1 cellular context compared by ENCODE assay signal in the genomic region with DNA sequence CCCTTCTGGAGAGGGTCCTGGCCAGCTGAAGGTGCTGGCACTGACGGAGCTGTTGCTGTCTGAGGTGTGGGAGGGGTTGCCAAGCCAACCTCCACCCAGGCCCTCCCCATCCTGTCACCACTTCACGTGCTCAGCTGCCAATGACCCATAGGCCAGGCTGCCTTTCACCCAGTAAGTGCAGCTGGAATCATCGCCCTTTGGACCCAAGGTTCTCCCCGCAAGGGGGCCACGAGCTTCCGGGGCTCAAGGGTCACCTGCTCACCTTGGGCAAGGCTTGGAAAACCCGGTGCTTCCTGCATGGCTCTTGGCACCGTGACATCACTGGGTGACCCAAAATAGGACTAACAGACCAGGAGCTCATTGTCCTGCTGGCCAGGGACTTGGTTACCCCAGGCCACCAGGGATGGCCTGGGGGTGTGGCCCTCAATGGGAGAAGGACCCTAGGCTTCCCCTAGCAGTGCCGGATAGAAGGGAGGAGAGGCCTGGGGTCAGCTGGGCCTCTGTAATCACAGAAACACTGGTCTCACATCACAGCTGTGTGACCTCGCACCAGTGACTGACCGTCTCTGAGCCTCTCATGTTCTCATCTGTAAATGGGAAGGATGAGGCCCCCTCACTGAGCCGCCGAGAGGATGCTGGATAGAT.
A peak's percentile ranks its signal among the peaks of the same experiment; 100 is the strongest.
TF ChIP-seq lines count a peak whose summit lies in the region.

No MANE protein-coding gene starts in this region.

TF ChIP-seq in HepG2, 621 proteins besides CTCF, POLR2A, EP300 and RAD21 (continued from another document and continues in another):
- TF ChIP-seq SALL2 (CRISPR knock-in tag; IDR thresholded peaks at IDR 0.05): peak; percentile 61; the same call in 1 of the 2 replicates
- TF ChIP-seq PLRG1 (conservative IDR thresholded peaks at IDR 0.05): no peak
- peak; percentile 96 for TF ChIP-seq ZZZ3 (CRISPR knock-in tag; IDR thresholded peaks at IDR 0.05; ENCODE audit: borderline replicate concordance)
- peak; percentile 25; the same call in 1 of the 2 replicates for TF ChIP-seq ZNF703 (CRISPR knock-in tag; IDR thresholded peaks at IDR 0.05; ENCODE audit: borderline replicate concordance)
- TF ChIP-seq, protein P1, sequence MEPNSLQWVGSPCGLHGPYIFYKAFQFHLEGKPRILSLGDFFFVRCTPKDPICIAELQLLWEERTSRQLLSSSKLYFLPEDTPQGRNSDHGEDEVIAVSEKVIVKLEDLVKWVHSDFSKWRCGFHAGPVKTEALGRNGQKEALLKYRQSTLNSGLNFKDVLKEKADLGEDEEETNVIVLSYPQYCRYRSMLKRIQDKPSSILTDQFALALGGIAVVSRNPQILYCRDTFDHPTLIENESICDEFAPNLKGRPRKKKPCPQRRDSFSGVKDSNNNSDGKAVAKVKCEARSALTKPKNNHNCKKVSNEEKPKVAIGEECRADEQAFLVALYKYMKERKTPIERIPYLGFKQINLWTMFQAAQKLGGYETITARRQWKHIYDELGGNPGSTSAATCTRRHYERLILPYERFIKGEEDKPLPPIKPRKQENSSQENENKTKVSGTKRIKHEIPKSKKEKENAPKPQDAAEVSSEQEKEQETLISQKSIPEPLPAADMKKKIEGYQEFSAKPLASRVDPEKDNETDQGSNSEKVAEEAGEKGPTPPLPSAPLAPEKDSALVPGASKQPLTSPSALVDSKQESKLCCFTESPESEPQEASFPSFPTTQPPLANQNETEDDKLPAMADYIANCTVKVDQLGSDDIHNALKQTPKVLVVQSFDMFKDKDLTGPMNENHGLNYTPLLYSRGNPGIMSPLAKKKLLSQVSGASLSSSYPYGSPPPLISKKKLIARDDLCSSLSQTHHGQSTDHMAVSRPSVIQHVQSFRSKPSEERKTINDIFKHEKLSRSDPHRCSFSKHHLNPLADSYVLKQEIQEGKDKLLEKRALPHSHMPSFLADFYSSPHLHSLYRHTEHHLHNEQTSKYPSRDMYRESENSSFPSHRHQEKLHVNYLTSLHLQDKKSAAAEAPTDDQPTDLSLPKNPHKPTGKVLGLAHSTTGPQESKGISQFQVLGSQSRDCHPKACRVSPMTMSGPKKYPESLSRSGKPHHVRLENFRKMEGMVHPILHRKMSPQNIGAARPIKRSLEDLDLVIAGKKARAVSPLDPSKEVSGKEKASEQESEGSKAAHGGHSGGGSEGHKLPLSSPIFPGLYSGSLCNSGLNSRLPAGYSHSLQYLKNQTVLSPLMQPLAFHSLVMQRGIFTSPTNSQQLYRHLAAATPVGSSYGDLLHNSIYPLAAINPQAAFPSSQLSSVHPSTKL (CRISPR knock-in tag; IDR thresholded peaks at IDR 0.05): peak; percentile 98
- TF ChIP-seq SP4 (CRISPR knock-in tag; IDR thresholded peaks at IDR 0.05): peak; percentile 36; the same call in 1 of the 2 replicates
- TF ChIP-seq, protein P2, sequence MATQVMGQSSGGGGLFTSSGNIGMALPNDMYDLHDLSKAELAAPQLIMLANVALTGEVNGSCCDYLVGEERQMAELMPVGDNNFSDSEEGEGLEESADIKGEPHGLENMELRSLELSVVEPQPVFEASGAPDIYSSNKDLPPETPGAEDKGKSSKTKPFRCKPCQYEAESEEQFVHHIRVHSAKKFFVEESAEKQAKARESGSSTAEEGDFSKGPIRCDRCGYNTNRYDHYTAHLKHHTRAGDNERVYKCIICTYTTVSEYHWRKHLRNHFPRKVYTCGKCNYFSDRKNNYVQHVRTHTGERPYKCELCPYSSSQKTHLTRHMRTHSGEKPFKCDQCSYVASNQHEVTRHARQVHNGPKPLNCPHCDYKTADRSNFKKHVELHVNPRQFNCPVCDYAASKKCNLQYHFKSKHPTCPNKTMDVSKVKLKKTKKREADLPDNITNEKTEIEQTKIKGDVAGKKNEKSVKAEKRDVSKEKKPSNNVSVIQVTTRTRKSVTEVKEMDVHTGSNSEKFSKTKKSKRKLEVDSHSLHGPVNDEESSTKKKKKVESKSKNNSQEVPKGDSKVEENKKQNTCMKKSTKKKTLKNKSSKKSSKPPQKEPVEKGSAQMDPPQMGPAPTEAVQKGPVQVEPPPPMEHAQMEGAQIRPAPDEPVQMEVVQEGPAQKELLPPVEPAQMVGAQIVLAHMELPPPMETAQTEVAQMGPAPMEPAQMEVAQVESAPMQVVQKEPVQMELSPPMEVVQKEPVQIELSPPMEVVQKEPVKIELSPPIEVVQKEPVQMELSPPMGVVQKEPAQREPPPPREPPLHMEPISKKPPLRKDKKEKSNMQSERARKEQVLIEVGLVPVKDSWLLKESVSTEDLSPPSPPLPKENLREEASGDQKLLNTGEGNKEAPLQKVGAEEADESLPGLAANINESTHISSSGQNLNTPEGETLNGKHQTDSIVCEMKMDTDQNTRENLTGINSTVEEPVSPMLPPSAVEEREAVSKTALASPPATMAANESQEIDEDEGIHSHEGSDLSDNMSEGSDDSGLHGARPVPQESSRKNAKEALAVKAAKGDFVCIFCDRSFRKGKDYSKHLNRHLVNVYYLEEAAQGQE (IDR thresholded peaks at IDR 0.05; ENCODE audit: borderline replicate concordance in 1 of 2, low read depth in 1 of 2, low read length in 2 of 2): peak in 1 of 2 experiments; percentile 58; a peak in 1 of 4 replicates
- TF ChIP-seq SRSF4 (IDR thresholded peaks at IDR 0.05; ENCODE audit: low read depth, low read length, poor library complexity, severe bottlenecking): no peak
- TF ChIP-seq RFXAP (CRISPR knock-in tag; IDR thresholded peaks at IDR 0.05; ENCODE audit: borderline replicate concordance): peak; percentile 86; the same call in 1 of the 2 replicates
- peak; percentile 99 for TF ChIP-seq MXD4 (CRISPR knock-in tag; IDR thresholded peaks at IDR 0.05)
- TF ChIP-seq IRF2 (CRISPR knock-in tag; IDR thresholded peaks at IDR 0.05): peak; percentile 95
- TF ChIP-seq SSRP1 (CRISPR knock-in tag; IDR thresholded peaks at IDR 0.05): no peak
- TF ChIP-seq PITX1 (CRISPR knock-in tag; IDR thresholded peaks at IDR 0.05): peak; percentile 95
- TF ChIP-seq, protein P3, sequence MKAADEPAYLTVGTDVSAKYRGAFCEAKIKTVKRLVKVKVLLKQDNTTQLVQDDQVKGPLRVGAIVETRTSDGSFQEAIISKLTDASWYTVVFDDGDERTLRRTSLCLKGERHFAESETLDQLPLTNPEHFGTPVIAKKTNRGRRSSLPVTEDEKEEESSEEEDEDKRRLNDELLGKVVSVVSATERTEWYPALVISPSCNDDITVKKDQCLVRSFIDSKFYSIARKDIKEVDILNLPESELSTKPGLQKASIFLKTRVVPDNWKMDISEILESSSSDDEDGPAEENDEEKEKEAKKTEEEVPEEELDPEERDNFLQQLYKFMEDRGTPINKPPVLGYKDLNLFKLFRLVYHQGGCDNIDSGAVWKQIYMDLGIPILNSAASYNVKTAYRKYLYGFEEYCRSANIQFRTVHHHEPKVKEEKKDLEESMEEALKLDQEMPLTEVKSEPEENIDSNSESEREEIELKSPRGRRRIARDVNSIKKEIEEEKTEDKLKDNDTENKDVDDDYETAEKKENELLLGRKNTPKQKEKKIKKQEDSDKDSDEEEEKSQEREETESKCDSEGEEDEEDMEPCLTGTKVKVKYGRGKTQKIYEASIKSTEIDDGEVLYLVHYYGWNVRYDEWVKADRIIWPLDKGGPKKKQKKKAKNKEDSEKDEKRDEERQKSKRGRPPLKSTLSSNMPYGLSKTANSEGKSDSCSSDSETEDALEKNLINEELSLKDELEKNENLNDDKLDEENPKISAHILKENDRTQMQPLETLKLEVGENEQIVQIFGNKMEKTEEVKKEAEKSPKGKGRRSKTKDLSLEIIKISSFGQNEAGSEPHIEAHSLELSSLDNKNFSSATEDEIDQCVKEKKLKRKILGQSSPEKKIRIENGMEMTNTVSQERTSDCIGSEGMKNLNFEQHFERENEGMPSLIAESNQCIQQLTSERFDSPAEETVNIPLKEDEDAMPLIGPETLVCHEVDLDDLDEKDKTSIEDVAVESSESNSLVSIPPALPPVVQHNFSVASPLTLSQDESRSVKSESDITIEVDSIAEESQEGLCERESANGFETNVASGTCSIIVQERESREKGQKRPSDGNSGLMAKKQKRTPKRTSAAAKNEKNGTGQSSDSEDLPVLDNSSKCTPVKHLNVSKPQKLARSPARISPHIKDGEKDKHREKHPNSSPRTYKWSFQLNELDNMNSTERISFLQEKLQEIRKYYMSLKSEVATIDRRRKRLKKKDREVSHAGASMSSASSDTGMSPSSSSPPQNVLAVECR (CRISPR knock-in tag; IDR thresholded peaks at IDR 0.05; ENCODE audit: borderline replicate concordance): peak; percentile 99
- TF ChIP-seq ZNF83 (CRISPR knock-in tag; IDR thresholded peaks at IDR 0.05; ENCODE audit: borderline replicate concordance): no peak
- TF ChIP-seq, protein P4, sequence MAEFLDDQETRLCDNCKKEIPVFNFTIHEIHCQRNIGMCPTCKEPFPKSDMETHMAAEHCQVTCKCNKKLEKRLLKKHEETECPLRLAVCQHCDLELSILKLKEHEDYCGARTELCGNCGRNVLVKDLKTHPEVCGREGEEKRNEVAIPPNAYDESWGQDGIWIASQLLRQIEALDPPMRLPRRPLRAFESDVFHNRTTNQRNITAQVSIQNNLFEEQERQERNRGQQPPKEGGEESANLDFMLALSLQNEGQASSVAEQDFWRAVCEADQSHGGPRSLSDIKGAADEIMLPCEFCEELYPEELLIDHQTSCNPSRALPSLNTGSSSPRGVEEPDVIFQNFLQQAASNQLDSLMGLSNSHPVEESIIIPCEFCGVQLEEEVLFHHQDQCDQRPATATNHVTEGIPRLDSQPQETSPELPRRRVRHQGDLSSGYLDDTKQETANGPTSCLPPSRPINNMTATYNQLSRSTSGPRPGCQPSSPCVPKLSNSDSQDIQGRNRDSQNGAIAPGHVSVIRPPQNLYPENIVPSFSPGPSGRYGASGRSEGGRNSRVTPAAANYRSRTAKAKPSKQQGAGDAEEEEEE (CRISPR knock-in tag; IDR thresholded peaks at IDR 0.05; ENCODE audit: borderline replicate concordance): no peak
- TF ChIP-seq, protein P5, sequence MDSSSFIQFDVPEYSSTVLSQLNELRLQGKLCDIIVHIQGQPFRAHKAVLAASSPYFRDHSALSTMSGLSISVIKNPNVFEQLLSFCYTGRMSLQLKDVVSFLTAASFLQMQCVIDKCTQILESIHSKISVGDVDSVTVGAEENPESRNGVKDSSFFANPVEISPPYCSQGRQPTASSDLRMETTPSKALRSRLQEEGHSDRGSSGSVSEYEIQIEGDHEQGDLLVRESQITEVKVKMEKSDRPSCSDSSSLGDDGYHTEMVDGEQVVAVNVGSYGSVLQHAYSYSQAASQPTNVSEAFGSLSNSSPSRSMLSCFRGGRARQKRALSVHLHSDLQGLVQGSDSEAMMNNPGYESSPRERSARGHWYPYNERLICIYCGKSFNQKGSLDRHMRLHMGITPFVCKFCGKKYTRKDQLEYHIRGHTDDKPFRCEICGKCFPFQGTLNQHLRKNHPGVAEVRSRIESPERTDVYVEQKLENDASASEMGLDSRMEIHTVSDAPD (CRISPR knock-in tag; IDR thresholded peaks at IDR 0.05): peak; percentile 93
- TF ChIP-seq, protein P6, sequence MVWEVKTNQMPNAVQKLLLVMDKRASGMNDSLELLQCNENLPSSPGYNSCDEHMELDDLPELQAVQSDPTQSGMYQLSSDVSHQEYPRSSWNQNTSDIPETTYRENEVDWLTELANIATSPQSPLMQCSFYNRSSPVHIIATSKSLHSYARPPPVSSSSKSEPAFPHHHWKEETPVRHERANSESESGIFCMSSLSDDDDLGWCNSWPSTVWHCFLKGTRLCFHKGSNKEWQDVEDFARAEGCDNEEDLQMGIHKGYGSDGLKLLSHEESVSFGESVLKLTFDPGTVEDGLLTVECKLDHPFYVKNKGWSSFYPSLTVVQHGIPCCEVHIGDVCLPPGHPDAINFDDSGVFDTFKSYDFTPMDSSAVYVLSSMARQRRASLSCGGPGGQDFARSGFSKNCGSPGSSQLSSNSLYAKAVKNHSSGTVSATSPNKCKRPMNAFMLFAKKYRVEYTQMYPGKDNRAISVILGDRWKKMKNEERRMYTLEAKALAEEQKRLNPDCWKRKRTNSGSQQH (CRISPR knock-in tag; IDR thresholded peaks at IDR 0.05; ENCODE audit: low read depth): peak; percentile 92
- peak; percentile 87 for TF ChIP-seq CREM (IDR thresholded peaks at IDR 0.05)
- TF ChIP-seq CREM (CRISPR knock-in tag; IDR thresholded peaks at IDR 0.05): no peak
- TF ChIP-seq TBL1XR1 (IDR thresholded peaks at IDR 0.05; ENCODE audit: borderline replicate concordance, low read length, partially characterized antibody): peak; percentile 68
- TF ChIP-seq SATB2 (CRISPR knock-in tag; IDR thresholded peaks at IDR 0.05): no peak
- TF ChIP-seq, protein P7, sequence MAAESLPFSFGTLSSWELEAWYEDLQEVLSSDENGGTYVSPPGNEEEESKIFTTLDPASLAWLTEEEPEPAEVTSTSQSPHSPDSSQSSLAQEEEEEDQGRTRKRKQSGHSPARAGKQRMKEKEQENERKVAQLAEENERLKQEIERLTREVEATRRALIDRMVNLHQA (CRISPR knock-in tag; IDR thresholded peaks at IDR 0.05): no peak
- TF ChIP-seq POLR2AphosphoS5 (IDR thresholded peaks at IDR 0.05; ENCODE audit: low read depth, low read length): no peak
- TF ChIP-seq, protein P8, sequence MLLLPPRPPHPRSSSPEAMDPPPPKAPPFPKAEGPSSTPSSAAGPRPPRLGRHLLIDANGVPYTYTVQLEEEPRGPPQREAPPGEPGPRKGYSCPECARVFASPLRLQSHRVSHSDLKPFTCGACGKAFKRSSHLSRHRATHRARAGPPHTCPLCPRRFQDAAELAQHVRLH (CRISPR knock-in tag; IDR thresholded peaks at IDR 0.05; ENCODE audit: borderline replicate concordance, low read depth): peak; percentile 47; the same call in 1 of the 2 replicates
- peak; percentile 86; the same call in 1 of the 2 replicates for TF ChIP-seq RFX1 (IDR thresholded peaks at IDR 0.05)
- peak; percentile 68 for TF ChIP-seq ATF7-NPFF (CRISPR knock-in tag; IDR thresholded peaks at IDR 0.05; ENCODE audit: low read depth)
- TF ChIP-seq ZNF724P (CRISPR knock-in tag; IDR thresholded peaks at IDR 0.05; ENCODE audit: borderline replicate concordance): peak; percentile 70; the same call in 1 of the 2 replicates
- TF ChIP-seq, protein P9, sequence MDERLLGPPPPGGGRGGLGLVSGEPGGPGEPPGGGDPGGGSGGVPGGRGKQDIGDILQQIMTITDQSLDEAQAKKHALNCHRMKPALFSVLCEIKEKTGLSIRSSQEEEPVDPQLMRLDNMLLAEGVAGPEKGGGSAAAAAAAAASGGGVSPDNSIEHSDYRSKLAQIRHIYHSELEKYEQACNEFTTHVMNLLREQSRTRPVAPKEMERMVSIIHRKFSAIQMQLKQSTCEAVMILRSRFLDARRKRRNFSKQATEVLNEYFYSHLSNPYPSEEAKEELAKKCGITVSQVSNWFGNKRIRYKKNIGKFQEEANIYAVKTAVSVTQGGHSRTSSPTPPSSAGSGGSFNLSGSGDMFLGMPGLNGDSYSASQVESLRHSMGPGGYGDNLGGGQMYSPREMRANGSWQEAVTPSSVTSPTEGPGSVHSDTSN (CRISPR knock-in tag; IDR thresholded peaks at IDR 0.05): no peak
- TF ChIP-seq TBP (CRISPR knock-in tag; IDR thresholded peaks at IDR 0.05): no peak
- peak; percentile 55 for TF ChIP-seq SKI (IDR thresholded peaks at IDR 0.05; ENCODE audit: partially characterized antibody)
- peak; percentile 94 for TF ChIP-seq POGZ (CRISPR knock-in tag; IDR thresholded peaks at IDR 0.05)
- no peak for TF ChIP-seq MAFF (IDR thresholded peaks at IDR 0.05; ENCODE audit: low read depth, low read length)
- no peak for TF ChIP-seq ZNF720 (CRISPR knock-in tag; IDR thresholded peaks at IDR 0.05)
- TF ChIP-seq EHMT2 (IDR thresholded peaks at IDR 0.05; ENCODE audit: borderline replicate concordance, low read depth, low read length): peak; percentile 49; the same call in 1 of the 2 replicates
- TF ChIP-seq, protein P10, sequence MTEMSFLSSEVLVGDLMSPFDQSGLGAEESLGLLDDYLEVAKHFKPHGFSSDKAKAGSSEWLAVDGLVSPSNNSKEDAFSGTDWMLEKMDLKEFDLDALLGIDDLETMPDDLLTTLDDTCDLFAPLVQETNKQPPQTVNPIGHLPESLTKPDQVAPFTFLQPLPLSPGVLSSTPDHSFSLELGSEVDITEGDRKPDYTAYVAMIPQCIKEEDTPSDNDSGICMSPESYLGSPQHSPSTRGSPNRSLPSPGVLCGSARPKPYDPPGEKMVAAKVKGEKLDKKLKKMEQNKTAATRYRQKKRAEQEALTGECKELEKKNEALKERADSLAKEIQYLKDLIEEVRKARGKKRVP (CRISPR knock-in tag; IDR thresholded peaks at IDR 0.05): 0 out of 4 replicates have a peak, but pooled peaks of 1 of the 2 experiments have one; percentile 28
- peak; percentile 60; the same call in 1 of the 2 replicates for TF ChIP-seq NR1H2 (CRISPR knock-in tag; IDR thresholded peaks at IDR 0.05; ENCODE audit: borderline replicate concordance, low read depth)
